Comparison of ENCODE assay signal across 8 cellular contexts in the genomic region with DNA sequence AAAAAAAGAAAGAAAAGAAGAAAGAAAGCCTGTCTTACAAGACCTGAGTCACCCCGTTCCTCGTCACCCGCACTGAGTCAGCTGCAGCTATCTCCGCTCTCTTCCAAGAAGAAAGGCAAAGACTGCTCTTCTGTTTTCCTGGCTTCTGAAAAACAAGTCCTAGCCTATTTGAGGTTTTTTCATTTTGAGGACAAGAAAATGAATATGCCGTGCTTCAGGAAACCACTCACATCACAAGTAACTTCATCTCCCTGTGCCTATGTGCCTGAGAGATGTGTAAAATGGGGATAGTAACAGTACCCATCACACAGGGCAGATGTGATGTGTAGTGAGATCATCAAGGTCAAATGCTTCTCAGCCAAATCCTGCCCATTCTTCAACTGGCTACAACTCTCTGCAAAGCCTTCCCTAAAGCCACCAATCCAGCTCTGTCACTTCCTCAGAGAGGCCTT.
DNase-seq lines count a peak whose midpoint lies in the region; ATAC-seq, FAIRE-seq and TF ChIP-seq lines count a peak whose summit lies in the region.

No MANE protein-coding gene starts in this region.

- DNase-seq in HTR-8/SVneo (ENCODE audit: insufficient read length, low spot score) (peak; percentile 35), amniotic epithelial cell (ENCODE audit: low read depth) (peak; percentile 93), left lung (no peak), NCI-H526 (lab: John Stamatoyannopoulos, UW) (no peak)
- no peak for DNase-seq in effector memory CD4-positive, alpha-beta T cell

- no peak for FAIRE-seq in HTR-8/SVneo (lab: Jason Lieb, UNC)

- H2AFZ ChIP-seq in ACC112 (ENCODE audit: low read length, unreplicated experiment) = peak overlapping the region; percentile 66

- H3K4me3 ChIP-seq in ACC112 (ENCODE audit: low read depth, low read length) = peak overlapping the region; percentile 48
- no peak overlapping the region for H3K4me3 ChIP-seq in left lung
- H3K4me3 ChIP-seq in effector memory CD4-positive, alpha-beta T cell (ENCODE audit: insufficient read depth, low read depth, low read length, poor library complexity, severe bottlenecking) = no peak overlapping the region

- no peak for TF ChIP-seq CTCF in left lung (IDR thresholded peaks at IDR 0.05)

- ATAC-seq in left lung (peak; percentile 51), GM18505 (IDR thresholded peaks at IDR 0.05; ENCODE audit: unreplicated experiment) (no peak), HG02610 (IDR thresholded peaks at IDR 0.05; ENCODE audit: unreplicated experiment) (no peak)

- H3K79me2 ChIP-seq in ACC112 (ENCODE audit: control insufficient read depth, insufficient read depth, low read length, unreplicated experiment) = no peaks in the 10 kb centered on the region

- H3K27ac ChIP-seq in ACC112 (ENCODE audit: low read depth, low read length) (peak overlapping the region; percentile 97), left lung (peak overlapping the region in 1 of 2 donors; percentile 14)
- H3K27ac ChIP-seq in effector memory CD4-positive, alpha-beta T cell (ENCODE audit: insufficient read depth, low read length, poor library complexity, severe bottlenecking) = no peak overlapping the region

- peaks cover 50% of the 10 kb centered on the region for H3K4me1 ChIP-seq in ACC112 (ENCODE audit: control insufficient read depth, insufficient read depth, low read length, unreplicated experiment)
- H3K4me1 ChIP-seq in left lung = peaks cover 0 to 4% of the 10 kb centered on the region in 2 donors
- H3K4me1 ChIP-seq in effector memory CD4-positive, alpha-beta T cell (ENCODE audit: control insufficient read depth, insufficient read depth, low read length, poor library complexity, severe bottlenecking) = no peaks in the 10 kb centered on the region

- no peaks in the 10 kb centered on the region for H3K9me3 ChIP-seq in left lung
- no peaks in the 10 kb centered on the region for H3K9me3 ChIP-seq in effector memory CD4-positive, alpha-beta T cell (ENCODE audit: control insufficient read depth, low read length)

- intact Hi-C loops in left lung (cut with DNase I) = loop anchor here in 1 of 2 donors (5.0 kb wide), 1 partner anchor 215 kb away; no protein-coding TSS in a partner anchor

- TF ChIP-seq POLR2A in GM18505 (IDR thresholded peaks at IDR 0.05; ENCODE audit: borderline replicate concordance, extremely low read depth, insufficient read depth, insufficient read length) = no peak

- H3K36me3 ChIP-seq in ACC112 (ENCODE audit: insufficient read depth, low read length) (no peaks in the 10 kb centered on the region), left lung (no peaks in the 10 kb centered on the region)
- H3K36me3 ChIP-seq in effector memory CD4-positive, alpha-beta T cell (ENCODE audit: control insufficient read depth, insufficient read depth, low read length) = no peaks in the 10 kb centered on the region

- H3K27me3 ChIP-seq in ACC112 (ENCODE audit: insufficient read depth, low read length) (no peaks in the 10 kb centered on the region), left lung (peaks cover 0 to 6% of the 10 kb centered on the region in 2 donors)
- no peaks in the 10 kb centered on the region for H3K27me3 ChIP-seq in effector memory CD4-positive, alpha-beta T cell (replicated peaks; ENCODE audit: control insufficient read depth, insufficient read depth, low read length, poor library complexity, severe bottlenecking)

Comparison
In these comparisons a context has a peak if more than half of its experiments do, and no peak if none do; other contexts are left out.
1. DNase-seq: peak in HTR-8/SVneo (single experiment) and amniotic epithelial cell (single experiment); none in left lung (0 of 2), effector memory CD4-positive, alpha-beta T cell (0 of 3) and NCI-H526 (0 of 2).